ENCODE assay signal across 1 cellular context in genomic region chr7:139727151-139727705, GRCh38.
TF ChIP-seq lines count a peak whose summit lies in the region.

No MANE protein-coding gene starts in this region.

TF ChIP-seq in A549, 52 proteins besides CTCF, POLR2A, EP300 and RAD21 (continued from another document):
- TF ChIP-seq, protein P1, sequence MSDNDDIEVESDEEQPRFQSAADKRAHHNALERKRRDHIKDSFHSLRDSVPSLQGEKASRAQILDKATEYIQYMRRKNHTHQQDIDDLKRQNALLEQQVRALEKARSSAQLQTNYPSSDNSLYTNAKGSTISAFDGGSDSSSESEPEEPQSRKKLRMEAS (IDR thresholded peaks at IDR 0.05) = no peak
- no peak for TF ChIP-seq KDM5A (IDR thresholded peaks at IDR 0.05)
